9 cellular contexts compared by ENCODE assay signal in the genomic region with DNA sequence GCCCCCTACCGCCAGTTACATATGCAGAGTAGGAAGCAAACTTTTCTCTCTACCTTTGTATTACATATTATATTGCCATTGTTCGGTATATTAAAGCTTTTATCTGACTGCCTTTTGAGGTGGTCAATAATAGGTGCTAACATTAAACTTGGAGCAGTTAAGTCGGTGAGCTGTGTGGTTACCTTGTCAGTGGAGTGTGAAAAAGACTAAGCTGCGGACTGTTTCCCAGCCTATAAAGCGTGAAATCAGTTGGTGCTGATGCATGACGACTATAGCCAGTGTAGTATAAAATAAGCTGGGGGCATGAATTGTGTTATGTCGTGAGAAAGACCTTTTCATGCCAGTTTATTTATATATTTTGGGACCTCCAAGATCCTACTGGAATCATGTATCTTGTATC. TPM values are rescaled to one million over a fixed set of nuclear protein-coding genes. Genes with fewer than 3 reads are reported as not detected.
DNase-seq lines count a peak whose midpoint lies in the region; ATAC-seq and TF ChIP-seq lines count a peak whose summit lies in the region.
"Had no signal": no experiment of that assay in that cellular context is flagged by ENCODE, and none has a peak within 500 bp of the region (broad histone marks: within the 10 kb centered on the region; RNA-seq: fewer than 3 reads in every experiment).

No MANE protein-coding gene starts in this region.

- no peak overlapping the region for H3K27ac ChIP-seq in iPS-20b (ENCODE audit: low read length)
- no peak overlapping the region for H3K27ac ChIP-seq in osteoblast (ENCODE audit: low read depth, low read length)

- H3K27me3 ChIP-seq in iPS-20b (ENCODE audit: insufficient read depth, low read length) (no peaks in the 10 kb centered on the region), osteoblast (ENCODE audit: insufficient read depth, low read length) (no peaks in the 10 kb centered on the region)

- H3K4me1 ChIP-seq in iPS-20b (ENCODE audit: insufficient read depth, low read length), result peaks cover 42% of the 10 kb centered on the region
- peaks cover 18% of the 10 kb centered on the region for H3K4me1 ChIP-seq in osteoblast (ENCODE audit: insufficient read depth, low read length)

- peak overlapping the region; percentile 16; the same call in 1 of the 2 replicates for H3K9ac ChIP-seq in iPS-20b (ENCODE audit: low read depth, low read length)

- no peak overlapping the region for H3K4me2 ChIP-seq in osteoblast (ENCODE audit: insufficient read depth, low read length)

- no peak for DNase-seq in SHP77 (lab: John Stamatoyannopoulos, UW)
- no peak for DNase-seq in osteoblast (ENCODE audit: insufficient read length, low spot score, missing footprints)
- no peak for DNase-seq in GM13976 (ENCODE audit: low spot score)
- DNase-seq in activated CD4-positive, alpha-beta T cell treated with anti-CD3 and anti-CD28 coated beads, Interleukin-2, amount 50 U/mL, for 48 hours, result no peak
- DNase-seq: NCI-H1694 had no signal

- H2AFZ ChIP-seq in osteoblast (ENCODE audit: low read length), result no peak overlapping the region

- H4K20me1 ChIP-seq in osteoblast (ENCODE audit: insufficient read depth, low read length), result peaks cover 28% of the 10 kb centered on the region

- ATAC-seq in GM18511 (IDR thresholded peaks at IDR 0.05; ENCODE audit: unreplicated experiment) (peak; percentile 80), GM21515 (IDR thresholded peaks at IDR 0.05; ENCODE audit: unreplicated experiment) (peak; percentile 53), HG03439 (IDR thresholded peaks at IDR 0.05; ENCODE audit: unreplicated experiment) (peak; percentile 45)

- H3K36me3 ChIP-seq in iPS-20b (ENCODE audit: insufficient read depth, low read depth, low read length), result peaks cover 24% of the 10 kb centered on the region
- H3K36me3 ChIP-seq in osteoblast (ENCODE audit: insufficient read depth, low read length), result peaks cover 13% of the 10 kb centered on the region

- peaks cover 4% of the 10 kb centered on the region for H3K79me2 ChIP-seq in osteoblast (ENCODE audit: insufficient read depth, low read length)

- H3K9me3 ChIP-seq in iPS-20b (ENCODE audit: insufficient read depth, low read depth, low read length) (no peaks in the 10 kb centered on the region), osteoblast (ENCODE audit: low read depth, low read length) (no peaks in the 10 kb centered on the region)

- H3K4me3 ChIP-seq in iPS-20b (ENCODE audit: low read length) (peak overlapping the region; percentile 36; the same call in 1 of the 2 replicates), osteoblast (ENCODE audit: insufficient read depth, low read length) (no peak overlapping the region)

- TF ChIP-seq CTCF in osteoblast (IDR thresholded peaks at IDR 0.05; ENCODE audit: extremely low read depth, low read depth, low read length) (no peak), GM13976 (IDR thresholded peaks at IDR 0.05; ENCODE audit: borderline replicate concordance, control extremely low read depth, extremely low read depth, insufficient read depth, missing control alignments) (no peak)

- in situ Hi-C loops in GM13976 (cut with MboI; ENCODE audit: low sequenced_read_pairs, unreplicated experiment), result no loop called here

RNA-seq across cellular contexts. Expression of gene R3HCC1L, which starts 33.7 kb away (rescaled TPM):
- 13.3 and 15.9 TPM in 2 replicates for total RNA-seq in osteoblast
